Comparison of ENCODE assay signal across 15 cellular contexts in the genomic region with DNA sequence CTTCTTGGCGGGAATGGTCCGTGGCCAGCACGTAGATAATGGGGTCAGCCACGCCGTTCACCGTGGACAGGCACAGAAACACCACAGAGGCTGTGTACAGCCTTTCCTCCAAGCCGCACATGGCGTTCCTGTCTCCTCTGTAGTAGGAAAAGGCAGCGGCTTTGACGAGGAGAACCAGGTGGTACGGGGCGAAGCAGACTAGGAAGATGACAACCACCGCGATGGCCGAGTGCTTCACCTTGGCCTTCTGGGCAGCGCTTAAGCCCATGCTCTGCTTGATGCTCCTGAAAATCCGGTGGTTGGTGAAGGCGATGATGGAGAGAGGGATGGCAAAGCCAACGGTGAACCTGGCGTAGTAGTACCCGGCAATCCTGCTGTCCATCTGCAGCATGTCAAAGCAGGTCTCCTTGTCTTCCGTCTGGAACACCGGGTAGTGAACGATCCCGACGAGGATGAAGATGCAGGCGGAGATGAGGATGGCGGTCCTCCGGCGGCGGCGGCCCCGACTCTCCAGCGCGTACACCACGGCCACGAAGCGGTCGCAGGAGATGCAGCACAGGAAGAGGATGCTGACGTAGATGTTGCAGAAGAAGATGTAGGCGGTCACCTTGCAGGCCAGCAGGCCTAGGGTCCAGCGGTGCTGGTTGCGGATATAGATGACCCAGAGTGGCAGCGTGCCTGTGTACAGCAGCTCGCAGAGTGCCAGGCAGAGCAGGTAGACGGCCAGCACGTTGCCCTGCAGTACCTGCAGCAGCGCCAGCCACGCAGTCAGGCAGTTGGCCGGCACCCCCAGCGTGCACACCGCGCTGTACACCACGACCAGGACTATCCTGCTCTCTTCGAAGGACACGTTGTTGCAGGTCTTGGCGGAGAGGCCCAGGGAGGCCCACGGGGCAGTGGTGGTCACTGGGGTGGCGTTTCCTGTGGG. TPM values are rescaled to one million over a fixed set of nuclear protein-coding genes. Genes with fewer than 3 reads are reported as not detected.
"Had no signal": no experiment of that assay in that cellular context is flagged by ENCODE, and none has a peak within 500 bp of the region (broad histone marks: within the 10 kb centered on the region; RNA-seq: fewer than 3 reads in every experiment).

No MANE protein-coding gene starts in this region.

- H3K9me3 ChIP-seq: breast epithelium, esophagus muscularis mucosa, thyroid gland had no signal

- H3K9me3 Mint-ChIP-seq: activated naive CD4-positive, alpha-beta T cell treated with anti-CD3 and anti-CD28 coated beads, Interleukin-2, amount 50 U/mL, for 24 hours; nephron had no signal

- H3K4me3 ChIP-seq: breast epithelium, esophagus muscularis mucosa, SK-N-MC, thyroid gland had no signal

- H3K4me3 Mint-ChIP-seq: activated naive CD4-positive, alpha-beta T cell treated with anti-CD3 and anti-CD28 coated beads, Interleukin-2, amount 50 U/mL, for 24 hours; nephron had no signal

- FAIRE-seq: TTC549 had no signal

- H3K4me1 Mint-ChIP-seq: nephron had no signal

- H3K27ac ChIP-seq: breast epithelium, esophagus muscularis mucosa, SK-N-MC had no signal

- H3K27ac Mint-ChIP-seq: activated naive CD4-positive, alpha-beta T cell treated with anti-CD3 and anti-CD28 coated beads, Interleukin-2, amount 50 U/mL, for 24 hours; nephron had no signal

- H3K27me3 Mint-ChIP-seq: activated naive CD4-positive, alpha-beta T cell treated with anti-CD3 and anti-CD28 coated beads, Interleukin-2, amount 50 U/mL, for 24 hours had no signal

- H3K36me3 ChIP-seq: breast epithelium, esophagus muscularis mucosa, thyroid gland had no signal

- DNase-seq: activated CD4-positive, alpha-beta T cell treated with anti-CD3 and anti-CD28 coated beads, Interleukin-2, amount 50 U/mL, for 1 hour; activated effector memory CD4-positive, alpha-beta T cell treated with Interleukin-2 at 50 U/mL for 16 hours; anterior cingulate cortex; glutamatergic neuron; stimulated activated CD4-positive, alpha-beta T cell treated with anti-CD3 and anti-CD28 coated beads, Interleukin-4, amount 100 ng/mL, for 4 hours; T-helper 2 cell had no signal

- H3K27me3 ChIP-seq: breast epithelium, thyroid gland had no signal

- H3K4me1 ChIP-seq: breast epithelium, esophagus muscularis mucosa had no signal

RNA-seq across cellular contexts. Expression of a gene that starts 13.8 kb away (rescaled TPM):
- total RNA-seq: fibroblast of villous mesenchyme had no signal
- polyA plus RNA-seq: mammary epithelial cell had no signal
